Comparison of ENCODE assay signal across 22 cellular contexts in genomic region chr2:11708106-11708505, GRCh38. TPM values are rescaled to one million over a fixed set of nuclear protein-coding genes. Genes with fewer than 3 reads are reported as not detected.
DNase-seq lines count a peak whose midpoint lies in the region; ATAC-seq, FAIRE-seq and TF ChIP-seq lines count a peak whose summit lies in the region.
"Had no signal": no experiment of that assay in that cellular context is flagged by ENCODE, and none has a peak within 500 bp of the region (broad histone marks: within the 10 kb centered on the region; RNA-seq: fewer than 3 reads in every experiment).

No MANE protein-coding gene starts in this region.

- H2BK5ac ChIP-seq in IMR-90 (ENCODE audit: low read depth, low read length, poor library complexity, severe bottlenecking), result no peak overlapping the region

- H3K4me1 ChIP-seq in A549, result peaks cover 19% of the 10 kb centered on the region
- peaks cover 8% of the 10 kb centered on the region for H3K4me1 ChIP-seq in IMR-90 (ENCODE audit: control insufficient read depth, insufficient read depth, low read length)
- no peaks in the 10 kb centered on the region for H3K4me1 ChIP-seq in Caco-2

- no peak overlapping the region for H4K91ac ChIP-seq in IMR-90 (ENCODE audit: insufficient read depth, low read depth, low read length)

- POLR2A ChIA-PET in A549 (lab: Yijun Ruan, JAX), result no interaction called here
- POLR2A ChIA-PET in IMR-90 (lab: Charles Lee; ENCODE audit: unreplicated experiment), result no interaction called here
- POLR2A ChIA-PET in activated CD4-positive, alpha-beta memory T cell treated with anti-CD3 and anti-CD28 coated beads for 36 hours (lab: Charles Lee), result no interaction called here
- POLR2A ChIA-PET in Caco-2 (lab: Charles Lee), result no interaction called here

- TF ChIP-seq CTCF in A549 (IDR thresholded peaks at IDR 0.05), result no peak
- no peak for TF ChIP-seq CTCF in IMR-90 (conservative IDR thresholded peaks at IDR 0.05; ENCODE audit: low read depth, low read length)
- TF ChIP-seq CTCF in Caco-2 (IDR thresholded peaks at IDR 0.05; ENCODE audit: insufficient read depth in 1 of 2, low read depth in 1 of 2, low read length in 1 of 2, severe bottlenecking in 1 of 2, unreplicated experiment in 1 of 2), result no peak

- no peak overlapping the region for H2BK20ac ChIP-seq in IMR-90 (ENCODE audit: low read depth, low read length)

- dilution Hi-C loops in IMR-90 (cut with HindIII; ENCODE audit: low sequenced_read_pairs, unreplicated experiment), result no loop called here

- 44% methylated on average over 2 of the region's 3 CpGs for WGBS in A549 (ENCODE audit: missing lambda C conversion rate)
- 88% methylated on average over 1 of the region's 3 CpGs; no CpG with 5 or more reads in 1 of the 2 experiments for WGBS in IMR-90 (ENCODE audit: extremely low coverage in 2 of 2, insufficient read length in 1 of 2), 2 experiments

- H3K27me3 Mint-ChIP-seq in activated CD4-positive, alpha-beta memory T cell treated with anti-CD3 and anti-CD28 coated beads for 36 hours, result no peaks in the 10 kb centered on the region
- H3K27me3 Mint-ChIP-seq in Caco-2 (ENCODE audit: insufficient read depth, unreplicated experiment), result peaks cover 8% of the 10 kb centered on the region
- H3K27me3 Mint-ChIP-seq: IgD-negative memory B cell had no signal

- H2AFZ ChIP-seq in IMR-90 (replicated peaks; ENCODE audit: low read length, poor library complexity), result peak overlapping the region; percentile 36

- BruUV-seq in IMR-90 (replicated peaks; lab: Mats Ljungman, UMichigan) (no TSS peak), Caco-2 (replicated peaks; lab: Mats Ljungman, UMichigan) (no TSS peak)

- H3K9me1 ChIP-seq in IMR-90 (ENCODE audit: insufficient read depth, low read length), result peaks cover 4% of the 10 kb centered on the region; the same call in 1 of the 2 replicates

- no peak overlapping the region for H2BK15ac ChIP-seq in IMR-90 (ENCODE audit: low read depth, low read length)

- no peak for TF ChIP-seq EP300 in A549 (IDR thresholded peaks at IDR 0.05)

- H3K4ac ChIP-seq in IMR-90 (ENCODE audit: low read depth, low read length), result no peak overlapping the region

- H3K4me3 Mint-ChIP-seq in activated CD4-positive, alpha-beta memory T cell treated with anti-CD3 and anti-CD28 coated beads for 36 hours, result no peak overlapping the region
- H3K4me3 Mint-ChIP-seq in Caco-2 (ENCODE audit: unreplicated experiment), result no peak overlapping the region
- H3K4me3 Mint-ChIP-seq: IgD-negative memory B cell had no signal

- no peak overlapping the region for H4K5ac ChIP-seq in IMR-90 (ENCODE audit: low read depth, low read length)

- CTCF ChIA-PET in A549 (lab: Yijun Ruan, JAX), result interaction anchor here (0.6 to 35.7 kb wide), 7 partner anchors 8 to 154 kb away, joined by 3 to 700 read pairs (median 5); no protein-coding TSS in a partner anchor
- CTCF ChIA-PET in IMR-90 (lab: Yijun Ruan, JAX), result interaction anchor here (1.3 kb wide), 1 partner anchor 20 kb away, joined by 3 read pairs; no protein-coding TSS in a partner anchor
- CTCF ChIA-PET in activated CD4-positive, alpha-beta memory T cell treated with anti-CD3 and anti-CD28 coated beads for 36 hours (lab: Charles Lee), result interaction anchor here (2.3 to 3.7 kb wide), 2 partner anchors 20 to 77 kb away, joined by 8 to 13 read pairs; no protein-coding TSS in a partner anchor
- CTCF ChIA-PET in Caco-2 (lab: Charles Lee), result no interaction called here

- no peaks in the 10 kb centered on the region for H4K20me1 ChIP-seq in IMR-90 (ENCODE audit: insufficient read depth, low read length)

- no peaks in the 10 kb centered on the region for H3K9me3 Mint-ChIP-seq in activated CD4-positive, alpha-beta memory T cell treated with anti-CD3 and anti-CD28 coated beads for 36 hours
- H3K9me3 Mint-ChIP-seq in Caco-2 (ENCODE audit: unreplicated experiment), result no peaks in the 10 kb centered on the region
- H3K9me3 Mint-ChIP-seq: IgD-negative memory B cell had no signal

- no peak overlapping the region for H3K14ac ChIP-seq in IMR-90 (replicated peaks; ENCODE audit: low read depth, low read length)

- intact Hi-C loops in IMR-90 (cut with micrococcal nuclease) (no loop called here), Caco-2 (cut with micrococcal nuclease; ENCODE audit: unreplicated experiment) (no loop called here)
- intact Hi-C loops in activated CD4-positive, alpha-beta memory T cell treated with anti-CD3 and anti-CD28 coated beads for 36 hours (cut with micrococcal nuclease), result no loop called here

- H3K36me3 ChIP-seq in IMR-90 (ENCODE audit: control insufficient read depth, insufficient read depth, low read length) (no peaks in the 10 kb centered on the region), Caco-2 (ENCODE audit: control insufficient read depth, insufficient read depth, low read length) (no peaks in the 10 kb centered on the region)
- H3K36me3 ChIP-seq: SJSA1 had no signal

- no peak overlapping the region for H2AK5ac ChIP-seq in IMR-90 (ENCODE audit: low read depth, low read length)

- H2BK120ac ChIP-seq in IMR-90 (ENCODE audit: low read depth, low read length), result no peak overlapping the region

- no peak overlapping the region for H2AK9ac ChIP-seq in IMR-90 (replicated peaks; ENCODE audit: low read depth, low read length, poor library complexity)

- FAIRE-seq in A549 (lab: Jason Lieb, UNC), result no peak
- FAIRE-seq: GM12892 had no signal

- no peak overlapping the region for H4K8ac ChIP-seq in IMR-90 (ENCODE audit: low read depth in 2 of 2, low read length in 2 of 2)

- H3K4me2 ChIP-seq in A549 (no peak overlapping the region), IMR-90 (ENCODE audit: low read depth, low read length) (no peak overlapping the region)

- no peaks in the 10 kb centered on the region for H3K4me1 Mint-ChIP-seq in activated CD4-positive, alpha-beta memory T cell treated with anti-CD3 and anti-CD28 coated beads for 36 hours (ENCODE audit: low read depth)
- H3K4me1 Mint-ChIP-seq in Caco-2 (ENCODE audit: low read depth, unreplicated experiment), result no peaks in the 10 kb centered on the region
- H3K4me1 Mint-ChIP-seq: IgD-negative memory B cell had no signal

- no peak overlapping the region for H3K23ac ChIP-seq in IMR-90 (ENCODE audit: low read depth, low read length)

- TF ChIP-seq POLR2A in A549 (IDR thresholded peaks at IDR 0.05; ENCODE audit: low read length), result no peak
- no peak for TF ChIP-seq POLR2A in IMR-90 (IDR thresholded peaks at IDR 0.05; ENCODE audit: low read depth, low read length)

- H3K4me3 ChIP-seq in A549 (no peak overlapping the region), IMR-90 (ENCODE audit: insufficient read depth, low read depth, low read length) (no peak overlapping the region), Caco-2 (ENCODE audit: low read depth, low read length) (no peak overlapping the region)
- H3K4me3 ChIP-seq: SJSA1 had no signal

- H3K56ac ChIP-seq in IMR-90 (ENCODE audit: extremely low read depth, insufficient read depth, low read length), result no peak overlapping the region

- no peaks in the 10 kb centered on the region for H3K36me3 Mint-ChIP-seq in activated CD4-positive, alpha-beta memory T cell treated with anti-CD3 and anti-CD28 coated beads for 36 hours
- H3K36me3 Mint-ChIP-seq in Caco-2 (ENCODE audit: insufficient read depth, unreplicated experiment), result no peaks in the 10 kb centered on the region
- H3K36me3 Mint-ChIP-seq: IgD-negative memory B cell had no signal

- no peak overlapping the region for H3K9ac ChIP-seq in IMR-90 (ENCODE audit: low read depth, low read length)

- H3K27me3 ChIP-seq in IMR-90 (ENCODE audit: control insufficient read depth, insufficient read depth, low read length) (no peaks in the 10 kb centered on the region), Caco-2 (replicated peaks; ENCODE audit: control insufficient read depth, insufficient read depth, low read length) (no peaks in the 10 kb centered on the region)
- H3K27me3 ChIP-seq: SJSA1 had no signal

- H3K27ac ChIP-seq in A549 (no peak overlapping the region), IMR-90 (ENCODE audit: insufficient read depth, low read length) (no peak overlapping the region)
- H3K27ac ChIP-seq: SJSA1 had no signal

- H3K18ac ChIP-seq in IMR-90 (ENCODE audit: low read depth, low read length), result no peak overlapping the region; the same call in 1 of the 2 replicates

- DNase-seq in A549 (ENCODE audit: low read depth in 1 of 2, low spot score in 1 of 2) (no peak), IMR-90 (no peak), astrocyte of the hippocampus (ENCODE audit: low read depth, low spot score) (peak; percentile 43), fibroblast of peridontal ligament (ENCODE audit: extremely low read depth) (peak; percentile 25), RKO (ENCODE audit: low spot score) (no peak), NCI-H2196 treated with DMSO at 0.1 percent for 48 hours (lab: John Stamatoyannopoulos, UW; ENCODE audit: unreplicated experiment) (no peak), Caco-2 (no peak)
- no peak for DNase-seq in activated CD4-positive, alpha-beta memory T cell treated with anti-CD3 and anti-CD28 coated beads for 36 hours
- DNase-seq: C1 segment of cervical spinal cord; DMS 273 treated with DMSO at 0.1 percent for 48 hours; MV-4-11; NCI-H1417; NCI-H1930; NCI-H446 treated with DMSO at 0.1 percent for 48 hours; NK-92 treated with Interleukin-12 subunit alpha and Interleukin-12 subunit beta, amount 100 ng/mL, for 24 hours had no signal

- no peak for TF ChIP-seq RAD21 in A549 (conservative IDR thresholded peaks at IDR 0.05 in 1 of 2, IDR thresholded peaks at IDR 0.05 in 1 of 2)
- no peak for TF ChIP-seq RAD21 in IMR-90 (IDR thresholded peaks at IDR 0.05; ENCODE audit: low read length)

- no peak overlapping the region for H3K27ac Mint-ChIP-seq in activated CD4-positive, alpha-beta memory T cell treated with anti-CD3 and anti-CD28 coated beads for 36 hours
- H3K27ac Mint-ChIP-seq in Caco-2 (ENCODE audit: unreplicated experiment), result no peak overlapping the region

- no peaks in the 10 kb centered on the region for H3K79me1 ChIP-seq in IMR-90 (ENCODE audit: low read depth in 1 of 2, low read length in 2 of 2)

- in situ Hi-C loops in IMR-90 (cut with MboI; ENCODE audit: low sequenced_read_pairs), result no loop called here

- H3K9me3 ChIP-seq in A549, result peaks cover 11% of the 10 kb centered on the region
- H3K9me3 ChIP-seq in IMR-90 (ENCODE audit: control insufficient read depth, insufficient read depth, low read length), result no peaks in the 10 kb centered on the region
- H3K9me3 ChIP-seq in Caco-2, result no peaks in the 10 kb centered on the region

- ATAC-seq in A549 (no peak), IMR-90 (ENCODE audit: low read depth) (no peak)

RNA-seq across cellular contexts. Expression of gene NTSR2, which starts 38.1 kb away (rescaled TPM):
- polyA plus RNA-seq in A549 (2011; rRNA removed), result not detected in 2 replicates
- polyA plus RNA-seq in A549 (2012; cell fraction: cytosol; rRNA removed), result not detected in 2 replicates
- not detected in 2 replicates for polyA plus RNA-seq in A549 (2012; cell fraction: nucleus; rRNA removed)
- not detected in 3 replicates for polyA plus RNA-seq in A549 (2017; fragmentation: RNase III; extraction: RNeasy Plus Mini Kit Qiagen cat#74134 plus additional on column Dnase treatment)
- not detected in 2 replicates for polyA minus RNA-seq in A549 (2011; rRNA and poly(A)+ RNA removed)
- total RNA-seq in IMR-90 (2012; rRNA removed), result not detected in 2 replicates
- polyA plus RNA-seq in IMR-90 (2012; rRNA removed), result not detected in 2 replicates
- polyA plus RNA-seq in IMR-90 (2012; cell fraction: cytosol; rRNA removed), result not detected in 2 replicates
- polyA plus RNA-seq in IMR-90 (2012; cell fraction: nucleus; rRNA removed; ENCODE audit: low replicate concordance), result not detected in 2 replicates
- not detected for total RNA-seq in activated CD4-positive, alpha-beta memory T cell treated with anti-CD3 and anti-CD28 coated beads for 36 hours
- total RNA-seq in Caco-2 (2022), result not detected in 2 replicates
- total RNA-seq: A172, H4, LHCN-M2, OCI-LY7, SJSA1 had no signal
- polyA plus RNA-seq: IgD-negative memory B cell had no signal

RNA-seq across cellular contexts. Expression of gene LPIN1, which starts 38.3 kb away (rescaled TPM):
- polyA plus RNA-seq in A549 (2011; rRNA removed), result 18.5 and 19.2 TPM in 2 replicates
- 14.2 and 15.7 TPM in 2 replicates for polyA plus RNA-seq in A549 (2012; cell fraction: cytosol; rRNA removed)
- polyA plus RNA-seq in A549 (2012; cell fraction: nucleus; rRNA removed), result 22.9 and 29.1 TPM in 2 replicates
- polyA plus RNA-seq in A549 (2017; fragmentation: RNase III; extraction: RNeasy Plus Mini Kit Qiagen cat#74134 plus additional on column Dnase treatment), result 14.7 to 27.5 TPM (median 25.1 TPM) in 3 replicates
- polyA minus RNA-seq in A549 (2011; rRNA and poly(A)+ RNA removed), result 16.5 and 19.3 TPM in 2 replicates
- total RNA-seq in IMR-90 (2012; rRNA removed), result 21.3 and 21.7 TPM in 2 replicates
- 24.4 and 25.1 TPM in 2 replicates for polyA plus RNA-seq in IMR-90 (2012; rRNA removed)
- polyA plus RNA-seq in IMR-90 (2012; cell fraction: cytosol; rRNA removed), result 10.6 and 12.6 TPM in 2 replicates
- 32.0 and 74.8 TPM in 2 replicates for polyA plus RNA-seq in IMR-90 (2012; cell fraction: nucleus; rRNA removed; ENCODE audit: low replicate concordance)
- total RNA-seq in activated CD4-positive, alpha-beta memory T cell treated with anti-CD3 and anti-CD28 coated beads for 36 hours, result 10 to 100 TPM; 41.1 to 48.0 TPM
- total RNA-seq in Caco-2 (2022), result 12.5 and 14.2 TPM in 2 replicates

Comparison
In these comparisons a context has a peak if more than half of its experiments do, and no peak if none do; other contexts are left out.
1. DNase-seq: peak in astrocyte of the hippocampus (single experiment) and fibroblast of peridontal ligament (single experiment); none in A549 (0 of 2), IMR-90 (single experiment), RKO (single experiment), NCI-H2196 treated with DMSO at 0.1 percent for 48 hours (single experiment), activated CD4-positive, alpha-beta memory T cell treated with anti-CD3 and anti-CD28 coated beads for 36 hours (single experiment) and Caco-2 (0 of 2).